In the genomic region with DNA sequence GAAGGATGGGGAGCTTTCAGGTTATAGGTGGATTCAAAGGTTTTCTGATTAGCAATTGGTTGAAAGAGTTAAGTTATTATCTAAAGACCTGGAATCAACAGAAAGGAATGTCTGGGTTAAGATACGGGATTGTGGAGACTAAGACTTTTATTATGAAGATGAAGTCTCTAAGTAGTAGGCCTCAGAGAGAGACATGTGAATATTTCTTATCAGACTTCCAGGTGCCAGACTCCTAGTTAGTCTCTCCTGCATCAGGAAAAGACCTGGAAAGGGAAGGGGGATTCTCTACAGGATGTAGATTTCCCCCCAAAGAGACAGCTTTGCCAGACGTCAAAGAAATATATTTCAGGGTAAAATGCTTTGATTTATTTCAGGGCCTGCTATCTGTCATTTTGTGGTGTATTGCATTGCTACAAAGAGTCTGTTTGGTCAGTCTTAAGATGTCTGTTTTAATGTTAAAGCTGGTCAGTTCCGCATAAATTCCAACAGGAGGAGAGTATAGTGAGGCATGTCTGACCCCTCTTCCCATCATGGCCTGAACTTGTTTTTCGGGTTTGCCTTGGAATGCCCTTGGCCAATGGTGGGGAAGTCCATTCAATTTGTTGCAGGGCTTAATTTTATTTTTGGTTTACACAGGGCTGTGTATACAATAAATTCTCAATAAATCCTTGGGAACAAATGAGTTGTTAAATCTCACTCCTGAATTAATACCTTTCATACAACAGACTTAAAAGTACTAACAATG, we compare ENCODE assay signal across 23 cellular contexts.
A peak's percentile ranks its signal among the peaks of the same experiment; 100 is the strongest.
DNase-seq lines count a peak whose midpoint lies in the region; ATAC-seq and TF ChIP-seq lines count a peak whose summit lies in the region.
"Had no signal": no experiment of that assay in that cellular context is flagged by ENCODE, and none has a peak within 500 bp of the region (broad histone marks: within the 10 kb centered on the region; RNA-seq: fewer than 3 reads in every experiment).

No MANE protein-coding gene starts in this region.

- H2AFZ ChIP-seq in GM23338 (no peak overlapping the region), hepatocyte (no peak overlapping the region)

- H3K4me1 Mint-ChIP-seq in GM23338 = peaks cover 44% of the 10 kb centered on the region
- H3K4me1 Mint-ChIP-seq in progenitor cell of endocrine pancreas (ENCODE audit: low read depth) = peaks cover 9% of the 10 kb centered on the region

- H3K4me1 ChIP-seq in GM23338 (ENCODE audit: insufficient read depth) (peaks cover 35% of the 10 kb centered on the region), hepatocyte (ENCODE audit: insufficient read depth) (no peaks in the 10 kb centered on the region)
- H3K4me1 ChIP-seq: Peyer's patch, SJSA1 had no signal

- no peaks in the 10 kb centered on the region for H3K36me3 ChIP-seq in GM23338 (ENCODE audit: insufficient read depth)
- H3K36me3 ChIP-seq in hepatocyte (replicated peaks; ENCODE audit: insufficient read depth, low read depth) = no peaks in the 10 kb centered on the region
- H3K36me3 ChIP-seq: Peyer's patch, SJSA1 had no signal

- H3K27me3 ChIP-seq in GM23338 (ENCODE audit: insufficient read depth) = no peaks in the 10 kb centered on the region
- no peaks in the 10 kb centered on the region for H3K27me3 ChIP-seq in hepatocyte
- H3K27me3 ChIP-seq: Peyer's patch had no signal

- H4K20me1 ChIP-seq in GM23338 (replicated peaks; ENCODE audit: insufficient read depth) (no peaks in the 10 kb centered on the region), hepatocyte (ENCODE audit: insufficient read depth, poor library complexity, severe bottlenecking) (no peaks in the 10 kb centered on the region)

- H3K79me2 ChIP-seq in GM23338 (replicated peaks; ENCODE audit: insufficient read depth) (no peaks in the 10 kb centered on the region), hepatocyte (no peaks in the 10 kb centered on the region)

- H3K4me2 ChIP-seq in GM23338 (peak overlapping the region; percentile 40), hepatocyte (no peak overlapping the region)
- H3K4me2 ChIP-seq: KMS-11 had no signal

- peak; percentile 25 for ATAC-seq in GM23338
- no peak for ATAC-seq in left ventricle myocardium superior
- ATAC-seq in HG03095 (IDR thresholded peaks at IDR 0.05; ENCODE audit: unreplicated experiment) = no peak

- H3K9me3 Mint-ChIP-seq in GM23338 = no peaks in the 10 kb centered on the region; the same call in 1 of the 3 replicates
- H3K9me3 Mint-ChIP-seq in progenitor cell of endocrine pancreas (ENCODE audit: low read depth) = peaks cover 4% of the 10 kb centered on the region
- H3K9me3 Mint-ChIP-seq: HFFc6 had no signal

- peaks cover 8% of the 10 kb centered on the region; the same call in 1 of the 2 replicates for H3K9me2 ChIP-seq in GM23338 (ENCODE audit: insufficient read depth)
- no peaks in the 10 kb centered on the region for H3K9me2 ChIP-seq in hepatocyte (replicated peaks; ENCODE audit: insufficient read depth)

- H3K9me3 ChIP-seq in hepatocyte (ENCODE audit: low read depth) = no peaks in the 10 kb centered on the region
- H3K9me3 ChIP-seq: Peyer's patch, SJSA1 had no signal

- DNase-seq in GM23338 (ENCODE audit: low spot score) (peak; percentile 72), LNCaP clone FGC (ENCODE audit: low read depth) (peak; percentile 63), hepatocyte (ENCODE audit: low spot score) (no peak), progenitor cell of endocrine pancreas (ENCODE audit: low spot score, unreplicated experiment) (no peak), left ventricle myocardium superior (no peak), Kasumi-1 (lab: John Stamatoyannopoulos, UW) (no peak)
- DNase-seq: AML-193, GF-D8, H7, HFFc6, IMR-90, MV-4-11, NCI-H1105 treated with DMSO at 0.1 percent for 48 hours, NCI-H1694, NCI-H2081, NCI-H2171, NCI-H446, NCI-H526, Peyer's patch had no signal

- H3K27ac Mint-ChIP-seq in GM23338 (peak overlapping the region; percentile 61; the same call in 1 of the 2 replicates), progenitor cell of endocrine pancreas (peak overlapping the region; percentile 27)
- H3K27ac Mint-ChIP-seq: HFFc6 had no signal

- H3K4me3 Mint-ChIP-seq in GM23338 = no peak overlapping the region
- H3K4me3 Mint-ChIP-seq in progenitor cell of endocrine pancreas (ENCODE audit: low read depth) = no peak overlapping the region
- H3K4me3 Mint-ChIP-seq: HFFc6 had no signal

- 71% methylated on average over 4 of the region's 4 CpGs for WGBS in hepatocyte (ENCODE audit: low lambda C conversion rate, missing lambda C conversion rate)

- H3K36me3 Mint-ChIP-seq in GM23338 (ENCODE audit: low read depth) (no peaks in the 10 kb centered on the region), progenitor cell of endocrine pancreas (ENCODE audit: insufficient read depth) (no peaks in the 10 kb centered on the region)

- no peaks in the 10 kb centered on the region for H3F3A ChIP-seq in GM23338 (replicated peaks; ENCODE audit: low read depth)

- H3K27me3 Mint-ChIP-seq in GM23338 (ENCODE audit: insufficient read depth, low read depth, poor library complexity) (peaks cover 6% of the 10 kb centered on the region), progenitor cell of endocrine pancreas (peaks cover 13% of the 10 kb centered on the region)

- intact Hi-C loops in left ventricle myocardium superior (cut with micrococcal nuclease) = no loop called here

- TF ChIP-seq CTCF in GM23338 (conservative IDR thresholded peaks at IDR 0.05; ENCODE audit: low read depth in 2 of 2) (no peak), LNCaP clone FGC (IDR thresholded peaks at IDR 0.05; ENCODE audit: control insufficient read depth, extremely low read depth, insufficient read depth) (no peak), hepatocyte (IDR thresholded peaks at IDR 0.05; ENCODE audit: poor library complexity) (no peak), progenitor cell of endocrine pancreas (IDR thresholded peaks at IDR 0.05; ENCODE audit: unreplicated experiment) (no peak)

- H3K4me3 ChIP-seq in GM23338 (no peak overlapping the region), LNCaP clone FGC (ENCODE audit: low read depth, low read length) (no peak overlapping the region), hepatocyte (no peak overlapping the region)
- H3K4me3 ChIP-seq: Peyer's patch, SJSA1 had no signal

- H3K27ac ChIP-seq in GM23338 (ENCODE audit: low read depth) (peak overlapping the region; percentile 88), hepatocyte (peak overlapping the region; percentile 54)
- H3K27ac ChIP-seq: C4-2B, KMS-11, Peyer's patch, SJSA1 had no signal

TF ChIP-seq in GM23338, 12 proteins besides CTCF, POLR2A, EP300 and RAD21 (continues in another document):
- TF ChIP-seq, protein P1, sequence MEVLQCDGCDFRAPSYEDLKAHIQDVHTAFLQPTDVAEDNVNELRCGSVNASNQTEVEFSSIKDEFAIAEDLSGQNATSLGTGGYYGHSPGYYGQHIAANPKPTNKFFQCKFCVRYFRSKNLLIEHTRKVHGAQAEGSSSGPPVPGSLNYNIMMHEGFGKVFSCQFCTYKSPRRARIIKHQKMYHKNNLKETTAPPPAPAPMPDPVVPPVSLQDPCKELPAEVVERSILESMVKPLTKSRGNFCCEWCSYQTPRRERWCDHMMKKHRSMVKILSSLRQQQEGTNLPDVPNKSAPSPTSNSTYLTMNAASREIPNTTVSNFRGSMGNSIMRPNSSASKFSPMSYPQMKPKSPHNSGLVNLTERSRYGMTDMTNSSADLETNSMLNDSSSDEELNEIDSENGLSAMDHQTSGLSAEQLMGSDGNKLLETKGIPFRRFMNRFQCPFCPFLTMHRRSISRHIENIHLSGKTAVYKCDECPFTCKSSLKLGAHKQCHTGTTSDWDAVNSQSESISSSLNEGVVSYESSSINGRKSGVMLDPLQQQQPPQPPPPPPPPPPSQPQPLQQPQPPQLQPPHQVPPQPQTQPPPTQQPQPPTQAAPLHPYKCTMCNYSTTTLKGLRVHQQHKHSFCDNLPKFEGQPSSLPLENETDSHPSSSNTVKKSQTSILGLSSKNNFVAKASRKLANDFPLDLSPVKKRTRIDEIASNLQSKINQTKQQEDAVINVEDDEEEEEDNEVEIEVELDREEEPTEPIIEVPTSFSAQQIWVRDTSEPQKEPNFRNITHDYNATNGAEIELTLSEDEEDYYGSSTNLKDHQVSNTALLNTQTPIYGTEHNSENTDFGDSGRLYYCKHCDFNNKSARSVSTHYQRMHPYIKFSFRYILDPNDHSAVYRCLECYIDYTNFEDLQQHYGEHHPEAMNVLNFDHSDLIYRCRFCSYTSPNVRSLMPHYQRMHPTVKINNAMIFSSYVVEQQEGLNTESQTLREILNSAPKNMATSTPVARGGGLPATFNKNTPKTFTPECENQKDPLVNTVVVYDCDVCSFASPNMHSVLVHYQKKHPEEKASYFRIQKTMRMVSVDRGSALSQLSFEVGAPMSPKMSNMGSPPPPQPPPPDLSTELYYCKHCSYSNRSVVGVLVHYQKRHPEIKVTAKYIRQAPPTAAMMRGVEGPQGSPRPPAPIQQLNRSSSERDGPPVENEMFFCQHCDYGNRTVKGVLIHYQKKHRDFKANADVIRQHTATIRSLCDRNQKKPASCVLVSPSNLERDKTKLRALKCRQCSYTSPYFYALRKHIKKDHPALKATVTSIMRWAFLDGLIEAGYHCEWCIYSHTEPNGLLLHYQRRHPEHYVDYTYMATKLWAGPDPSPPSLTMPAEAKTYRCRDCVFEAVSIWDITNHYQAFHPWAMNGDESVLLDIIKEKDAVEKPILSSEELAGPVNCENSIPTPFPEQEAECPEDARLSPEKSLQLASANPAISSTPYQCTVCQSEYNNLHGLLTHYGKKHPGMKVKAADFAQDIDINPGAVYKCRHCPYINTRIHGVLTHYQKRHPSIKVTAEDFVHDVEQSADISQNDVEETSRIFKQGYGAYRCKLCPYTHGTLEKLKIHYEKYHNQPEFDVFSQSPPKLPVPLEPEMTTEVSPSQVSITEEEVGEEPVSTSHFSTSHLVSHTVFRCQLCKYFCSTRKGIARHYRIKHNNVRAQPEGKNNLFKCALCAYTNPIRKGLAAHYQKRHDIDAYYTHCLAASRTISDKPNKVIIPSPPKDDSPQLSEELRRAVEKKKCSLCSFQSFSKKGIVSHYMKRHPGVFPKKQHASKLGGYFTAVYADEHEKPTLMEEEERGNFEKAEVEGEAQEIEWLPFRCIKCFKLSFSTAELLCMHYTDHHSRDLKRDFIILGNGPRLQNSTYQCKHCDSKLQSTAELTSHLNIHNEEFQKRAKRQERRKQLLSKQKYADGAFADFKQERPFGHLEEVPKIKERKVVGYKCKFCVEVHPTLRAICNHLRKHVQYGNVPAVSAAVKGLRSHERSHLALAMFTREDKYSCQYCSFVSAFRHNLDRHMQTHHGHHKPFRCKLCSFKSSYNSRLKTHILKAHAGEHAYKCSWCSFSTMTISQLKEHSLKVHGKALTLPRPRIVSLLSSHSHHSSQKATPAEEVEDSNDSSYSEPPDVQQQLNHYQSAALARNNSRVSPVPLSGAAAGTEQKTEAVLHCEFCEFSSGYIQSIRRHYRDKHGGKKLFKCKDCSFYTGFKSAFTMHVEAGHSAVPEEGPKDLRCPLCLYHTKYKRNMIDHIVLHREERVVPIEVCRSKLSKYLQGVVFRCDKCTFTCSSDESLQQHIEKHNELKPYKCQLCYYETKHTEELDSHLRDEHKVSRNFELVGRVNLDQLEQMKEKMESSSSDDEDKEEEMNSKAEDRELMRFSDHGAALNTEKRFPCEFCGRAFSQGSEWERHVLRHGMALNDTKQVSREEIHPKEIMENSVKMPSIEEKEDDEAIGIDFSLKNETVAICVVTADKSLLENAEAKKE (CRISPR knock-in tag; IDR thresholded peaks at IDR 0.05) = no peak
- TF ChIP-seq ZNF331 (CRISPR knock-in tag; IDR thresholded peaks at IDR 0.05; ENCODE audit: low read depth) (no peak), NANOG (IDR thresholded peaks at IDR 0.05; ENCODE audit: borderline replicate concordance) (no peak)

Comparison
In these comparisons a context has a peak if more than half of its experiments do, and no peak if none do; other contexts are left out.
1. DNase-seq: peak in GM23338 (single experiment) and LNCaP clone FGC (single experiment); none in hepatocyte (single experiment), progenitor cell of endocrine pancreas (single experiment), left ventricle myocardium superior (single experiment) and Kasumi-1 (0 of 2).